Comparison of ENCODE assay signal across 9 cellular contexts in genomic region chr22:38205261-38206128, GRCh38. TPM values are rescaled to one million over a fixed set of nuclear protein-coding genes. Genes with fewer than 3 reads are reported as not detected.
A peak's percentile ranks its signal among the peaks of the same experiment; 100 is the strongest.
DNase-seq lines count a peak whose midpoint lies in the region; ATAC-seq and TF ChIP-seq lines count a peak whose summit lies in the region.
"Had no signal": no experiment of that assay in that cellular context is flagged by ENCODE, and none has a peak within 500 bp of the region (broad histone marks: within the 10 kb centered on the region; RNA-seq: fewer than 3 reads in every experiment).

No MANE protein-coding gene starts in this region.

- DNase-seq in dedifferentiated amniotic fluid mesenchymal stem cell (ENCODE audit: extremely low spot score), result peak; percentile 81
- DNase-seq in lung microvascular endothelial cell (ENCODE audit: low read depth in 2 of 2), result peak; percentile 53 to 56
- DNase-seq in thyroid gland, result peak; percentile 56 to 72
- no peak for DNase-seq in NCI-H2029 treated with DMSO at 0.1 percent for 48 hours (lab: John Stamatoyannopoulos, UW)
- DNase-seq in cortex of kidney (lab: John Stamatoyannopoulos, UW), result no peak
- no peak for DNase-seq in amniotic stem cell (lab: John Stamatoyannopoulos, UW)
- DNase-seq: NCI-H146 had no signal

- H3K4me3 ChIP-seq in KMS-11 (IDR thresholded peaks at IDR 0.05; ENCODE audit: insufficient read depth, low read depth, low read length) (no peak overlapping the region), thyroid gland (replicated peaks in 1 of 3) (no peak overlapping the region)

- H3K27me3 ChIP-seq in KMS-11 (ENCODE audit: insufficient read depth, low read depth) (no peaks in the 10 kb centered on the region), thyroid gland (no peaks in the 10 kb centered on the region)

- no peak for ATAC-seq in HG02678 (IDR thresholded peaks at IDR 0.05; ENCODE audit: unreplicated experiment)

- H3K27ac ChIP-seq in KMS-11 (no peak overlapping the region), thyroid gland (peak overlapping the region; percentile 68 to 100 (median 97))

- TF ChIP-seq POLR2A in thyroid gland (IDR thresholded peaks at IDR 0.05), result peak in 1 of 2 donors; percentile 10

- H3K9ac ChIP-seq in KMS-11, result no peak overlapping the region

- H2AFZ ChIP-seq in KMS-11 (ENCODE audit: low read depth), result no peak overlapping the region

- H3K4me2 ChIP-seq in KMS-11, result peak overlapping the region; percentile 26; the same call in 1 of the 2 replicates

- WGBS in thyroid gland, 2 donors, result 59 to 78% methylated on average over 11 to 15 of the region's 15 CpGs

- no peaks in the 10 kb centered on the region for H3K9me3 ChIP-seq in thyroid gland

- H3K4me1 ChIP-seq in KMS-11 (ENCODE audit: low read depth, poor library complexity, severe bottlenecking) (peaks cover 34% of the 10 kb centered on the region), thyroid gland (peaks cover 10 to 25% of the 10 kb centered on the region in 2 donors)

- TF ChIP-seq CTCF in KMS-11 (conservative IDR thresholded peaks at IDR 0.05; ENCODE audit: low read depth, low read length) (no peak), thyroid gland (IDR thresholded peaks at IDR 0.05) (no peak)

- no peaks in the 10 kb centered on the region for H4K20me1 ChIP-seq in KMS-11 (ENCODE audit: insufficient read depth)

- H3K79me2 ChIP-seq in KMS-11 (ENCODE audit: insufficient read depth, low read depth), result no peaks in the 10 kb centered on the region; the same call in 1 of the 2 replicates

- intact Hi-C loops in thyroid gland (cut with DNase I), result no loop called here

- H3K36me3 ChIP-seq in KMS-11 (ENCODE audit: insufficient read depth), result no peaks in the 10 kb centered on the region
- no peaks in the 10 kb centered on the region for H3K36me3 ChIP-seq in thyroid gland

RNA-seq across cellular contexts. Expression of gene MAFF, which starts 3.7 kb away (rescaled TPM):
- total RNA-seq in lung microvascular endothelial cell (41.0 and 262 TPM in 2 replicates), thyroid gland (100 to 1,000 TPM in 1 of 4 donors, 10 to 100 TPM in 3; 13.1 to 111 (median 24.6) TPM)

RNA-seq across cellular contexts. Expression of gene PLA2G6, which starts 23.9 kb away (rescaled TPM):
- total RNA-seq in lung microvascular endothelial cell (1.3 and 4.8 TPM in 2 replicates), thyroid gland (100 to 1,000 TPM; 106 to 122 (median 112) TPM)

Comparison
In these comparisons a context has a peak if more than half of its experiments do, and no peak if none do; other contexts are left out.
1. DNase-seq: peak in dedifferentiated amniotic fluid mesenchymal stem cell (single experiment), lung microvascular endothelial cell (2 of 2) and thyroid gland (2 of 2); none in NCI-H2029 treated with DMSO at 0.1 percent for 48 hours (single experiment), cortex of kidney (single experiment) and amniotic stem cell (single experiment).
2. RNA of gene PLA2G6, which starts 23.9 kb away (total RNA-seq): 106 to 122 TPM in thyroid gland; 1.3 to 4.8 TPM in lung microvascular endothelial cell; every median in the first group is over 10 times any median in the second.